ENCODE assay signal across 8 cellular contexts in genomic region chr2:11344342-11344955, GRCh38. TPM values are rescaled to one million over a fixed set of nuclear protein-coding genes. Genes with fewer than 3 reads are reported as not detected.
DNase-seq lines count a peak whose midpoint lies in the region; TF ChIP-seq lines count a peak whose summit lies in the region.

TSS of gene ROCK2 (minus strand) at chr2:11344636. CDS start at chr2:11344136, 500 bp downstream.

- peak within 1 kb of the TSS; percentile 87 for H2AFZ ChIP-seq in GM23248
- peak within 1 kb of the TSS; percentile 86 for H2AFZ ChIP-seq in neuronal stem cell (ENCODE audit: low read length)

- peak within 1 kb of the TSS; percentile 76 for H2BK5ac ChIP-seq in neuronal stem cell (ENCODE audit: low read length)

- peak within 1 kb of the TSS; percentile 78 for H3K23ac ChIP-seq in neuronal stem cell (ENCODE audit: low read depth, low read length, poor library complexity)

- no peak for TF ChIP-seq CTCF in LNCaP clone FGC (IDR thresholded peaks at IDR 0.05; ENCODE audit: control insufficient read depth, extremely low read depth, insufficient read depth)

- no peak within 1 kb of the TSS for H2BK12ac ChIP-seq in neuronal stem cell (ENCODE audit: low read length)

- DNase-seq in Daoy (ENCODE audit: low read depth) (peak; percentile 93), GM23248 (peak; percentile 91), LNCaP clone FGC (ENCODE audit: low read depth) (peak; percentile 27), SJCRH30 (peak; percentile 93), foreskin melanocyte (peak; percentile 78), neuronal stem cell (ENCODE audit: low spot score) (peak; percentile 86), superior temporal gyrus (ENCODE audit: extremely low spot score) (peak; percentile 70)
- peak; percentile 69 for DNase-seq in activated naive CD4-positive, alpha-beta T cell treated with Interleukin-2 at 50 U/mL for 16 hours

- H3K27ac ChIP-seq in GM23248 (peak within 1 kb of the TSS; percentile 95), SJCRH30 (peak within 1 kb of the TSS; percentile 98), neuronal stem cell (replicated peaks; ENCODE audit: low read length) (peak within 1 kb of the TSS; percentile 85)

- peak within 1 kb of the TSS; percentile 90 for H3K9ac ChIP-seq in GM23248
- H3K9ac ChIP-seq in neuronal stem cell (ENCODE audit: low read depth, low read length, poor library complexity) = peak within 1 kb of the TSS; percentile 96

- peaks cover 47% of the 10 kb centered on the region for H3K79me2 ChIP-seq in GM23248 (ENCODE audit: insufficient read depth)

- H3K4me2 ChIP-seq in GM23248 (ENCODE audit: unreplicated experiment) (peak within 1 kb of the TSS; percentile 93), neuronal stem cell (ENCODE audit: insufficient read depth, low read length, poor library complexity, severe bottlenecking) (peak within 1 kb of the TSS; percentile 77)

- no peak within 1 kb of the TSS for H4K91ac ChIP-seq in neuronal stem cell (ENCODE audit: low read depth, low read length, poor library complexity)

- H3K9me3 ChIP-seq in GM23248 (ENCODE audit: low read depth) (no peaks in the 10 kb centered on the region), SJCRH30 (replicated peaks) (no peaks in the 10 kb centered on the region), neuronal stem cell (replicated peaks in 1 of 2; ENCODE audit: control insufficient read depth in 2 of 2, insufficient read depth in 1 of 2, low read depth in 1 of 2, low read length in 2 of 2) (no peaks in the 10 kb centered on the region)

- no peak within 1 kb of the TSS for H4K8ac ChIP-seq in neuronal stem cell (ENCODE audit: low read depth, low read length)

- peak within 1 kb of the TSS; percentile 97 for H3K18ac ChIP-seq in neuronal stem cell (ENCODE audit: low read length)

- H4K20me1 ChIP-seq in GM23248 (ENCODE audit: insufficient read depth) = no peaks in the 10 kb centered on the region

- H3F3A ChIP-seq in GM23248 (ENCODE audit: insufficient read depth) = peaks cover 38% of the 10 kb centered on the region

- H2AK5ac ChIP-seq in neuronal stem cell (ENCODE audit: low read depth, low read length) = peak within 1 kb of the TSS; percentile 13

- H2BK15ac ChIP-seq in neuronal stem cell (ENCODE audit: low read length) = peak within 1 kb of the TSS; percentile 94

- H3K27me3 ChIP-seq in GM23248 (replicated peaks; ENCODE audit: insufficient read depth) (no peaks in the 10 kb centered on the region), SJCRH30 (0 out of 2 replicates have a peak, but pooled peaks cover 3% of the 10 kb centered on the region), neuronal stem cell (ENCODE audit: control insufficient read depth in 3 of 3, insufficient read depth in 3 of 3, low read depth in 1 of 3, low read length in 3 of 3) (no peaks in the 10 kb centered on the region)

- peak within 1 kb of the TSS; percentile 31 for H3K14ac ChIP-seq in neuronal stem cell (ENCODE audit: low read length)

- no peaks in the 10 kb centered on the region for H3K9me2 ChIP-seq in GM23248 (ENCODE audit: insufficient read depth)

- H2BK120ac ChIP-seq in neuronal stem cell (ENCODE audit: low read depth, low read length) = peak within 1 kb of the TSS; percentile 89

- peaks cover 34% of the 10 kb centered on the region for H3K4me1 ChIP-seq in GM23248 (ENCODE audit: insufficient read depth)
- peaks cover 5% of the 10 kb centered on the region; the same call in 1 of the 2 replicates for H3K4me1 ChIP-seq in SJCRH30
- H3K4me1 ChIP-seq in neuronal stem cell (ENCODE audit: control insufficient read depth in 2 of 2, insufficient read depth in 1 of 2, low read depth in 1 of 2, low read length in 2 of 2) = peaks cover 1 to 17% of the 10 kb centered on the region in 2 donors

- H3K4me3 ChIP-seq in GM23248 (peak within 1 kb of the TSS; percentile 94), LNCaP clone FGC (ENCODE audit: low read depth, low read length) (peak within 1 kb of the TSS; percentile 78), SJCRH30 (peak within 1 kb of the TSS; percentile 95), neuronal stem cell (ENCODE audit: low read length in 2 of 2) (peak within 1 kb of the TSS; percentile 77 to 95)

- H3K36me3 ChIP-seq in GM23248 (ENCODE audit: low read depth) = no peaks in the 10 kb centered on the region
- H3K36me3 ChIP-seq in SJCRH30 = no peaks in the 10 kb centered on the region
- H3K36me3 ChIP-seq in neuronal stem cell (replicated peaks in 1 of 2; ENCODE audit: control insufficient read depth in 2 of 2, insufficient read depth in 2 of 2, low read length in 2 of 2) = no peaks in the 10 kb centered on the region

- H3K79me1 ChIP-seq in neuronal stem cell (ENCODE audit: low read depth, low read length) = no peaks in the 10 kb centered on the region

- WGBS in GM23248 (ENCODE audit: low coverage in 1 of 2, low lambda C conversion rate in 2 of 2, missing lambda C conversion rate in 2 of 2), 2 experiments = 0 to 2% methylated on average over 8 to 62 of the region's 90 CpGs
- no CpG with 5 or more reads among the region's 90 CpGs for WGBS in neuronal stem cell (ENCODE audit: extremely low coverage in 2 of 2, insufficient read length in 2 of 2, insufficient replicate concordance in 1 of 2), 2 donors

- in situ Hi-C loops in GM23248 (cut with MboI) = no loop called here

- H3K4ac ChIP-seq in neuronal stem cell (ENCODE audit: low read length) = no peak within 1 kb of the TSS

RNA-seq across cellular contexts. Expression of gene ROCK2, which starts in this region (rescaled TPM):
- 33.6 and 36.7 TPM in 2 replicates for total RNA-seq in Daoy (2014; rRNA removed; shearing (Covaris generic))
- 38.3 and 40.0 TPM in 2 replicates for total RNA-seq in GM23248 (2014; rRNA removed; shearing (Covaris generic))
- polyA plus RNA-seq in GM23248 (2016; fragmentation: Nextera tagmentation; extraction: Ambion mirVana) = 12.3 and 19.9 TPM in 2 replicates
- total RNA-seq in SJCRH30 (2014; rRNA removed; shearing (Covaris generic)) = 50.5 and 61.2 TPM in 2 replicates
- 19.4 TPM for polyA plus RNA-seq in neuronal stem cell (2013, experiment 1 of 2)
- 20.3 TPM for polyA plus RNA-seq in neuronal stem cell (2013, experiment 2 of 2)

Comparison
In these comparisons a context has a peak if more than half of its experiments do, and no peak if none do; other contexts are left out.
1. Peak in every context shown above with its lines: DNase-seq, H3K4me3 ChIP-seq and H3K27ac ChIP-seq.
2. DNase-seq: peak in every context shown above with its lines; median percentile 93 in Daoy; 93 in SJCRH30; 91 in GM23248; 86 in neuronal stem cell; 78 in foreskin melanocyte; 70 in superior temporal gyrus; 69 in activated naive CD4-positive, alpha-beta T cell treated with Interleukin-2 at 50 U/mL for 16 hours; 27 in LNCaP clone FGC.